ENCODE assay signal across 1 cellular context in the genomic region with DNA sequence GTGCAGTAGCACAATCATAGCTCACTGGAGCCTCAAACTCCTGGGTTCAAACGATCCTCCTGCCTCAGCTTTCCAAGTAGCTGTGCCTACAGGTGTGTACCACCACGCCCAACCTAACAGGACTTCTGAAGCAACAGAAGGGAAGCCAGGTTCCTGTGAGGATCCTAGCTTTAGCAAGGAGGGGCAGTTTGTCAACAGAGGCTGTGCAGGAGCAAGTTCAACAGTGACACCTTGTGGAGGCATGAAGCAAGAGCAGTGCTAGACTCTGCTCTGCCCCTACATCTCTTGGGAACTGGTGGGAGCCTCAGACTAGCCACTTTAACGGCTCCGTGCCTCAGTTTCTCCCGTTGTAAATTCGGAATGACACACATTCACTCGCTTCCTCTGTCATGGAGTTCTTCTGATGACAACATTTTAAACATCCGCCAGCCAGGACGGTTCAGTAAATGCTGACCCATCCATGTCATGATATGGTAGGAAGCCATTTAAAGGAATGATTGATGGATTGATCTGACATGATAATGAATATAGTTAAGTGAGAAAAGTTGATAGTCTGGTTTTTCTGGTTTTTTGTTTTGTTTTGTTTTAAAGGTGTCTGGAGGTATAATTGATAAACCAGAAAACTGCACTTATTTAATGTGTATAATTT.
A peak's percentile ranks its signal among the peaks of the same experiment; 100 is the strongest.
TF ChIP-seq lines count a peak whose summit lies in the region.

No MANE protein-coding gene starts in this region.

TF ChIP-seq in HepG2, 621 proteins besides CTCF, POLR2A, EP300 and RAD21 (continued from another document and continues in another):
- TF ChIP-seq, protein P1, sequence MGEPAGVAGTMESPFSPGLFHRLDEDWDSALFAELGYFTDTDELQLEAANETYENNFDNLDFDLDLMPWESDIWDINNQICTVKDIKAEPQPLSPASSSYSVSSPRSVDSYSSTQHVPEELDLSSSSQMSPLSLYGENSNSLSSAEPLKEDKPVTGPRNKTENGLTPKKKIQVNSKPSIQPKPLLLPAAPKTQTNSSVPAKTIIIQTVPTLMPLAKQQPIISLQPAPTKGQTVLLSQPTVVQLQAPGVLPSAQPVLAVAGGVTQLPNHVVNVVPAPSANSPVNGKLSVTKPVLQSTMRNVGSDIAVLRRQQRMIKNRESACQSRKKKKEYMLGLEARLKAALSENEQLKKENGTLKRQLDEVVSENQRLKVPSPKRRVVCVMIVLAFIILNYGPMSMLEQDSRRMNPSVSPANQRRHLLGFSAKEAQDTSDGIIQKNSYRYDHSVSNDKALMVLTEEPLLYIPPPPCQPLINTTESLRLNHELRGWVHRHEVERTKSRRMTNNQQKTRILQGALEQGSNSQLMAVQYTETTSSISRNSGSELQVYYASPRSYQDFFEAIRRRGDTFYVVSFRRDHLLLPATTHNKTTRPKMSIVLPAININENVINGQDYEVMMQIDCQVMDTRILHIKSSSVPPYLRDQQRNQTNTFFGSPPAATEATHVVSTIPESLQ (CRISPR knock-in tag; conservative IDR thresholded peaks at IDR 0.05): no peak
- TF ChIP-seq, protein P2, sequence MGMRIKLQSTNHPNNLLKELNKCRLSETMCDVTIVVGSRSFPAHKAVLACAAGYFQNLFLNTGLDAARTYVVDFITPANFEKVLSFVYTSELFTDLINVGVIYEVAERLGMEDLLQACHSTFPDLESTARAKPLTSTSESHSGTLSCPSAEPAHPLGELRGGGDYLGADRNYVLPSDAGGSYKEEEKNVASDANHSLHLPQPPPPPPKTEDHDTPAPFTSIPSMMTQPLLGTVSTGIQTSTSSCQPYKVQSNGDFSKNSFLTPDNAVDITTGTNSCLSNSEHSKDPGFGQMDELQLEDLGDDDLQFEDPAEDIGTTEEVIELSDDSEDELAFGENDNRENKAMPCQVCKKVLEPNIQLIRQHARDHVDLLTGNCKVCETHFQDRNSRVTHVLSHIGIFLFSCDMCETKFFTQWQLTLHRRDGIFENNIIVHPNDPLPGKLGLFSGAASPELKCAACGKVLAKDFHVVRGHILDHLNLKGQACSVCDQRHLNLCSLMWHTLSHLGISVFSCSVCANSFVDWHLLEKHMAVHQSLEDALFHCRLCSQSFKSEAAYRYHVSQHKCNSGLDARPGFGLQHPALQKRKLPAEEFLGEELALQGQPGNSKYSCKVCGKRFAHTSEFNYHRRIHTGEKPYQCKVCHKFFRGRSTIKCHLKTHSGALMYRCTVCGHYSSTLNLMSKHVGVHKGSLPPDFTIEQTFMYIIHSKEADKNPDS (CRISPR knock-in tag; IDR thresholded peaks at IDR 0.05): no peak
- no peak for TF ChIP-seq MLLT10 (CRISPR knock-in tag; IDR thresholded peaks at IDR 0.05)
- TF ChIP-seq GTF2F1 (IDR thresholded peaks at IDR 0.05; ENCODE audit: low read length): no peak
- no peak for TF ChIP-seq NONO (IDR thresholded peaks at IDR 0.05)
- TF ChIP-seq NONO (CRISPR knock-in tag; conservative IDR thresholded peaks at IDR 0.05): peak; percentile 52; the same call in 1 of the 2 replicates
- no peak for TF ChIP-seq ZNF543 (CRISPR knock-in tag; IDR thresholded peaks at IDR 0.05)
- 0 out of 2 replicates have a peak, but pooled peaks have one; percentile 24 for TF ChIP-seq ZBTB1 (CRISPR knock-in tag; IDR thresholded peaks at IDR 0.05; ENCODE audit: borderline replicate concordance)
- no peak for TF ChIP-seq PHF21A (CRISPR knock-in tag; IDR thresholded peaks at IDR 0.05)
- TF ChIP-seq ZNF550 (CRISPR knock-in tag; IDR thresholded peaks at IDR 0.05; ENCODE audit: borderline replicate concordance): no peak
- TF ChIP-seq, protein P3, sequence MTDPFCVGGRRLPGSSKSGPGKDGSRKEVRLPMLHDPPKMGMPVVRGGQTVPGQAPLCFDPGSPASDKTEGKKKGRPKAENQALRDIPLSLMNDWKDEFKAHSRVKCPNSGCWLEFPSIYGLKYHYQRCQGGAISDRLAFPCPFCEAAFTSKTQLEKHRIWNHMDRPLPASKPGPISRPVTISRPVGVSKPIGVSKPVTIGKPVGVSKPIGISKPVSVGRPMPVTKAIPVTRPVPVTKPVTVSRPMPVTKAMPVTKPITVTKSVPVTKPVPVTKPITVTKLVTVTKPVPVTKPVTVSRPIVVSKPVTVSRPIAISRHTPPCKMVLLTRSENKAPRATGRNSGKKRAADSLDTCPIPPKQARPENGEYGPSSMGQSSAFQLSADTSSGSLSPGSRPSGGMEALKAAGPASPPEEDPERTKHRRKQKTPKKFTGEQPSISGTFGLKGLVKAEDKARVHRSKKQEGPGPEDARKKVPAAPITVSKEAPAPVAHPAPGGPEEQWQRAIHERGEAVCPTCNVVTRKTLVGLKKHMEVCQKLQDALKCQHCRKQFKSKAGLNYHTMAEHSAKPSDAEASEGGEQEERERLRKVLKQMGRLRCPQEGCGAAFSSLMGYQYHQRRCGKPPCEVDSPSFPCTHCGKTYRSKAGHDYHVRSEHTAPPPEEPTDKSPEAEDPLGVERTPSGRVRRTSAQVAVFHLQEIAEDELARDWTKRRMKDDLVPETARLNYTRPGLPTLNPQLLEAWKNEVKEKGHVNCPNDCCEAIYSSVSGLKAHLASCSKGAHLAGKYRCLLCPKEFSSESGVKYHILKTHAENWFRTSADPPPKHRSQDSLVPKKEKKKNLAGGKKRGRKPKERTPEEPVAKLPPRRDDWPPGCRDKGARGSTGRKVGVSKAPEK (CRISPR knock-in tag; IDR thresholded peaks at IDR 0.05; ENCODE audit: borderline replicate concordance): no peak
- TF ChIP-seq, protein P4, sequence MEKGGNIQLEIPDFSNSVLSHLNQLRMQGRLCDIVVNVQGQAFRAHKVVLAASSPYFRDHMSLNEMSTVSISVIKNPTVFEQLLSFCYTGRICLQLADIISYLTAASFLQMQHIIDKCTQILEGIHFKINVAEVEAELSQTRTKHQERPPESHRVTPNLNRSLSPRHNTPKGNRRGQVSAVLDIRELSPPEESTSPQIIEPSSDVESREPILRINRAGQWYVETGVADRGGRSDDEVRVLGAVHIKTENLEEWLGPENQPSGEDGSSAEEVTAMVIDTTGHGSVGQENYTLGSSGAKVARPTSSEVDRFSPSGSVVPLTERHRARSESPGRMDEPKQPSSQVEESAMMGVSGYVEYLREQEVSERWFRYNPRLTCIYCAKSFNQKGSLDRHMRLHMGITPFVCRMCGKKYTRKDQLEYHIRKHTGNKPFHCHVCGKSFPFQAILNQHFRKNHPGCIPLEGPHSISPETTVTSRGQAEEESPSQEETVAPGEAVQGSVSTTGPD (CRISPR knock-in tag; IDR thresholded peaks at IDR 0.05): no peak
- TF ChIP-seq RAD51 (IDR thresholded peaks at IDR 0.05; ENCODE audit: borderline replicate concordance): no peak
- TF ChIP-seq, protein P5, sequence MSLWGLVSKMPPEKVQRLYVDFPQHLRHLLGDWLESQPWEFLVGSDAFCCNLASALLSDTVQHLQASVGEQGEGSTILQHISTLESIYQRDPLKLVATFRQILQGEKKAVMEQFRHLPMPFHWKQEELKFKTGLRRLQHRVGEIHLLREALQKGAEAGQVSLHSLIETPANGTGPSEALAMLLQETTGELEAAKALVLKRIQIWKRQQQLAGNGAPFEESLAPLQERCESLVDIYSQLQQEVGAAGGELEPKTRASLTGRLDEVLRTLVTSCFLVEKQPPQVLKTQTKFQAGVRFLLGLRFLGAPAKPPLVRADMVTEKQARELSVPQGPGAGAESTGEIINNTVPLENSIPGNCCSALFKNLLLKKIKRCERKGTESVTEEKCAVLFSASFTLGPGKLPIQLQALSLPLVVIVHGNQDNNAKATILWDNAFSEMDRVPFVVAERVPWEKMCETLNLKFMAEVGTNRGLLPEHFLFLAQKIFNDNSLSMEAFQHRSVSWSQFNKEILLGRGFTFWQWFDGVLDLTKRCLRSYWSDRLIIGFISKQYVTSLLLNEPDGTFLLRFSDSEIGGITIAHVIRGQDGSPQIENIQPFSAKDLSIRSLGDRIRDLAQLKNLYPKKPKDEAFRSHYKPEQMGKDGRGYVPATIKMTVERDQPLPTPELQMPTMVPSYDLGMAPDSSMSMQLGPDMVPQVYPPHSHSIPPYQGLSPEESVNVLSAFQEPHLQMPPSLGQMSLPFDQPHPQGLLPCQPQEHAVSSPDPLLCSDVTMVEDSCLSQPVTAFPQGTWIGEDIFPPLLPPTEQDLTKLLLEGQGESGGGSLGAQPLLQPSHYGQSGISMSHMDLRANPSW (CRISPR knock-in tag; IDR thresholded peaks at IDR 0.05; ENCODE audit: borderline replicate concordance): no peak
- TF ChIP-seq, protein P6, sequence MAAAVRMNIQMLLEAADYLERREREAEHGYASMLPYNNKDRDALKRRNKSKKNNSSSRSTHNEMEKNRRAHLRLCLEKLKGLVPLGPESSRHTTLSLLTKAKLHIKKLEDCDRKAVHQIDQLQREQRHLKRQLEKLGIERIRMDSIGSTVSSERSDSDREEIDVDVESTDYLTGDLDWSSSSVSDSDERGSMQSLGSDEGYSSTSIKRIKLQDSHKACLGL (CRISPR knock-in tag; IDR thresholded peaks at IDR 0.05): no peak
- TF ChIP-seq, protein P7, sequence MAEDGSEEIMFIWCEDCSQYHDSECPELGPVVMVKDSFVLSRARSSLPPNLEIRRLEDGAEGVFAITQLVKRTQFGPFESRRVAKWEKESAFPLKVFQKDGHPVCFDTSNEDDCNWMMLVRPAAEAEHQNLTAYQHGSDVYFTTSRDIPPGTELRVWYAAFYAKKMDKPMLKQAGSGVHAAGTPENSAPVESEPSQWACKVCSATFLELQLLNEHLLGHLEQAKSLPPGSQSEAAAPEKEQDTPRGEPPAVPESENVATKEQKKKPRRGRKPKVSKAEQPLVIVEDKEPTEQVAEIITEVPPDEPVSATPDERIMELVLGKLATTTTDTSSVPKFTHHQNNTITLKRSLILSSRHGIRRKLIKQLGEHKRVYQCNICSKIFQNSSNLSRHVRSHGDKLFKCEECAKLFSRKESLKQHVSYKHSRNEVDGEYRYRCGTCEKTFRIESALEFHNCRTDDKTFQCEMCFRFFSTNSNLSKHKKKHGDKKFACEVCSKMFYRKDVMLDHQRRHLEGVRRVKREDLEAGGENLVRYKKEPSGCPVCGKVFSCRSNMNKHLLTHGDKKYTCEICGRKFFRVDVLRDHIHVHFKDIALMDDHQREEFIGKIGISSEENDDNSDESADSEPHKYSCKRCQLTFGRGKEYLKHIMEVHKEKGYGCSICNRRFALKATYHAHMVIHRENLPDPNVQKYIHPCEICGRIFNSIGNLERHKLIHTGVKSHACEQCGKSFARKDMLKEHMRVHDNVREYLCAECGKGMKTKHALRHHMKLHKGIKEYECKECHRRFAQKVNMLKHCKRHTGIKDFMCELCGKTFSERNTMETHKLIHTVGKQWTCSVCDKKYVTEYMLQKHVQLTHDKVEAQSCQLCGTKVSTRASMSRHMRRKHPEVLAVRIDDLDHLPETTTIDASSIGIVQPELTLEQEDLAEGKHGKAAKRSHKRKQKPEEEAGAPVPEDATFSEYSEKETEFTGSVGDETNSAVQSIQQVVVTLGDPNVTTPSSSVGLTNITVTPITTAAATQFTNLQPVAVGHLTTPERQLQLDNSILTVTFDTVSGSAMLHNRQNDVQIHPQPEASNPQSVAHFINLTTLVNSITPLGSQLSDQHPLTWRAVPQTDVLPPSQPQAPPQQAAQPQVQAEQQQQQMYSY (CRISPR knock-in tag; IDR thresholded peaks at IDR 0.05): no peak
- TF ChIP-seq, protein P8, sequence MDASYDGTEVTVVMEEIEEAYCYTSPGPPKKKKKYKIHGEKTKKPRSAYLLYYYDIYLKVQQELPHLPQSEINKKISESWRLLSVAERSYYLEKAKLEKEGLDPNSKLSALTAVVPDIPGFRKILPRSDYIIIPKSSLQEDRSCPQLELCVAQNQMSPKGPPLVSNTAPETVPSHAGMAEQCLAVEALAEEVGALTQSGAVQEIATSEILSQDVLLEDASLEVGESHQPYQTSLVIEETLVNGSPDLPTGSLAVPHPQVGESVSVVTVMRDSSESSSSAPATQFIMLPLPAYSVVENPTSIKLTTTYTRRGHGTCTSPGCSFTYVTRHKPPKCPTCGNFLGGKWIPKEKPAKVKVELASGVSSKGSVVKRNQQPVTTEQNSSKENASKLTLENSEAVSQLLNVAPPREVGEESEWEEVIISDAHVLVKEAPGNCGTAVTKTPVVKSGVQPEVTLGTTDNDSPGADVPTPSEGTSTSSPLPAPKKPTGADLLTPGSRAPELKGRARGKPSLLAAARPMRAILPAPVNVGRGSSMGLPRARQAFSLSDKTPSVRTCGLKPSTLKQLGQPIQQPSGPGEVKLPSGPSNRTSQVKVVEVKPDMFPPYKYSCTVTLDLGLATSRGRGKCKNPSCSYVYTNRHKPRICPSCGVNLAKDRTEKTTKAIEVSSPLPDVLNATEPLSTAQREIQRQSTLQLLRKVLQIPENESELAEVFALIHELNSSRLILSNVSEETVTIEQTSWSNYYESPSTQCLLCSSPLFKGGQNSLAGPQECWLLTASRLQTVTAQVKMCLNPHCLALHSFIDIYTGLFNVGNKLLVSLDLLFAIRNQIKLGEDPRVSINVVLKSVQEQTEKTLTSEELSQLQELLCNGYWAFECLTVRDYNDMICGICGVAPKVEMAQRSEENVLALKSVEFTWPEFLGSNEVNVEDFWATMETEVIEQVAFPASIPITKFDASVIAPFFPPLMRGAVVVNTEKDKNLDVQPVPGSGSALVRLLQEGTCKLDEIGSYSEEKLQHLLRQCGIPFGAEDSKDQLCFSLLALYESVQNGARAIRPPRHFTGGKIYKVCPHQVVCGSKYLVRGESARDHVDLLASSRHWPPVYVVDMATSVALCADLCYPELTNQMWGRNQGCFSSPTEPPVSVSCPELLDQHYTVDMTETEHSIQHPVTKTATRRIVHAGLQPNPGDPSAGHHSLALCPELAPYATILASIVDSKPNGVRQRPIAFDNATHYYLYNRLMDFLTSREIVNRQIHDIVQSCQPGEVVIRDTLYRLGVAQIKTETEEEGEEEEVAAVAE (CRISPR knock-in tag; IDR thresholded peaks at IDR 0.05; ENCODE audit: borderline replicate concordance): no peak
- TF ChIP-seq FOXJ3 (CRISPR knock-in tag; IDR thresholded peaks at IDR 0.05; ENCODE audit: borderline replicate concordance): no peak
- no peak for TF ChIP-seq RFXAP (CRISPR knock-in tag; IDR thresholded peaks at IDR 0.05; ENCODE audit: borderline replicate concordance)
- TF ChIP-seq PTBP1 (IDR thresholded peaks at IDR 0.05; ENCODE audit: low read depth, low read length, poor library complexity, severe bottlenecking): no peak
- no peak for TF ChIP-seq NFIB (CRISPR knock-in tag; IDR thresholded peaks at IDR 0.05; ENCODE audit: borderline replicate concordance)
- TF ChIP-seq ZNF224 (CRISPR knock-in tag; IDR thresholded peaks at IDR 0.05): no peak
- TF ChIP-seq ZNF616 (CRISPR knock-in tag; IDR thresholded peaks at IDR 0.05; ENCODE audit: low read depth): no peak
- TF ChIP-seq ZNF430 (CRISPR knock-in tag; IDR thresholded peaks at IDR 0.05): no peak
- TF ChIP-seq XRCC5 (optimal IDR thresholded peaks at IDR 0.05; ENCODE audit: low read length): peak; percentile 38
- TF ChIP-seq, protein P9, sequence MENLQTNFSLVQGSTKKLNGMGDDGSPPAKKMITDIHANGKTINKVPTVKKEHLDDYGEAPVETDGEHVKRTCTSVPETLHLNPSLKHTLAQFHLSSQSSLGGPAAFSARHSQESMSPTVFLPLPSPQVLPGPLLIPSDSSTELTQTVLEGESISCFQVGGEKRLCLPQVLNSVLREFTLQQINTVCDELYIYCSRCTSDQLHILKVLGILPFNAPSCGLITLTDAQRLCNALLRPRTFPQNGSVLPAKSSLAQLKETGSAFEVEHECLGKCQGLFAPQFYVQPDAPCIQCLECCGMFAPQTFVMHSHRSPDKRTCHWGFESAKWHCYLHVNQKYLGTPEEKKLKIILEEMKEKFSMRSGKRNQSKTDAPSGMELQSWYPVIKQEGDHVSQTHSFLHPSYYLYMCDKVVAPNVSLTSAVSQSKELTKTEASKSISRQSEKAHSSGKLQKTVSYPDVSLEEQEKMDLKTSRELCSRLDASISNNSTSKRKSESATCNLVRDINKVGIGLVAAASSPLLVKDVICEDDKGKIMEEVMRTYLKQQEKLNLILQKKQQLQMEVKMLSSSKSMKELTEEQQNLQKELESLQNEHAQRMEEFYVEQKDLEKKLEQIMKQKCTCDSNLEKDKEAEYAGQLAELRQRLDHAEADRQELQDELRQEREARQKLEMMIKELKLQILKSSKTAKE (CRISPR knock-in tag; IDR thresholded peaks at IDR 0.05; ENCODE audit: borderline replicate concordance): no peak
